21 cellular contexts compared by ENCODE assay signal in the genomic region with DNA sequence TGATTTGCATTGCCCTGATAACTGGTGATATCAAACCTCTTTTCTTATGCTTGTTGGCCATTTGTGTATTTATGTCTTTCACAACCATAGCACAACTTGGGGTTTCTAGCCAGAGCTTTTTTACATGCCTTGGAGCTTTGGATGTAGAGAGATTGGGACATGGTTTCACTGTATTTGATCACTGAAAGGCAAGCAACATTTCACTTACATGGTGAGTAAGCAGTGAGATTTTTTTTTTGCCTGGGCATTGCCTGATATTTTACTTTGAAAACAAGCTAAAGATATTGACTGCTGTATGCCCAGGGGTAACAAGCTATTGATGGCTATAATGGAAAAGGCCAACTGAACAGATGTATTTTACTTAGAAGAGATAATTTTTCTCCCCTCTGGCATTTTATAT.
"Had no signal": no experiment of that assay in that cellular context is flagged by ENCODE, and none has a peak within 500 bp of the region (broad histone marks: within the 10 kb centered on the region; RNA-seq: fewer than 3 reads in every experiment).

No MANE protein-coding gene starts in this region.

- H3K4me1 ChIP-seq: Peyer's patch had no signal

- DNase-seq: activated CD4-positive, alpha-beta memory T cell treated with anti-CD3 and anti-CD28 coated beads for 36 hours; activated CD4-positive, alpha-beta T cell treated with anti-CD3 and anti-CD28 coated beads, Interleukin-2, amount 10 ng/mL, durations not matched to agents 7 days and 5 days; activated CD4-positive, CD25-positive, alpha-beta regulatory T cell; activated CD8-positive, alpha-beta memory T cell treated with anti-CD3 and anti-CD28 coated beads for 24 hours; activated effector memory CD4-positive, alpha-beta T cell treated with anti-CD3 and anti-CD28 coated beads, Interleukin-2, amount 50 U/mL, for 16 hours; activated naive CD4-positive, alpha-beta T cell treated with Interleukin-2 at 50 U/mL for 16 hours; activated naive CD8-positive, alpha-beta T cell treated with anti-CD3 and anti-CD28 coated beads, Interleukin-2, amount 50 U/mL, for 24 hours; activated T-cell treated with anti-CD3 and anti-CD28 coated beads, Interleukin-2, amount 50 U/mL, for 4 hours; MV-4-11; NCI-H1092 treated with DMSO at 0.1 percent for 48 hours; NCI-H1417 treated with DMSO at 0.1 percent for 48 hours; NCI-H2029; NCI-H2107; NCI-H226; NK-92 treated with Interleukin-12 subunit alpha and Interleukin-12 subunit beta, amount 100 ng/mL, for 24 hours; Peyer's patch; Right ventricle myocardium superior had no signal

- H3K9me3 ChIP-seq: MG63, Peyer's patch had no signal

- H3K4me3 ChIP-seq: Peyer's patch had no signal

- H3K27ac ChIP-seq: KMS-11, Peyer's patch, RWPE1 had no signal

- H3K4me2 ChIP-seq: KMS-11 had no signal

- ATAC-seq: activated naive CD4-positive, alpha-beta T cell treated with anti-CD3 and anti-CD28 coated beads, Interleukin-2, amount 50 U/mL, for 72 hours; activated naive CD8-positive, alpha-beta T cell treated with anti-CD3 and anti-CD28 coated beads, Interleukin-2, amount 50 U/mL, for 24 hours; activated T-cell treated with anti-CD3 and anti-CD28 coated beads, Interleukin-2, amount 50 U/mL, for 4 hours had no signal

- H3K27me3 ChIP-seq: MG63, Peyer's patch had no signal

- H3K36me3 ChIP-seq: MG63, Peyer's patch had no signal

- H3K9ac ChIP-seq: KMS-11 had no signal
